ENCODE assay signal across 11 cellular contexts in the genomic region with DNA sequence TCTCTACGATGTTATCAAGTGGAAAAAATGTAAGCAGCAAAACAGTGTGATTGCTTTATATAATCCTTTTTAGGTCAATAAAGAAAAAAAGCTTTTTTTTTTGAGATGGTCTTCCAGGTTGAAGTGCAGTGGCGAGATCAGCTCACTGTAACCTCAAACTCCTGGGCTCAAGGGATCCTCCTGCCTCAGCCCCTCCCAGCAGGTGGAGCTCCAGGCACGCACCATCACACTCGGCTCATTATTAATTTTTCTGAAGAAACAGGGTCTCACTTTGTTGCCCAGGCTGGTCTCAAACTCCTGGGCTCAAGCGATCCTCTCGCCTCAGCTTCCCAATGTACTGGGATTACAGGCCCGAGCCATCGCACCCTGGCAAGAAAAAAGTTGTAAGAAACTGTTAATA. TPM values are rescaled to one million over a fixed set of nuclear protein-coding genes. Genes with fewer than 3 reads are reported as not detected.
DNase-seq lines count a peak whose midpoint lies in the region; ATAC-seq, FAIRE-seq and TF ChIP-seq lines count a peak whose summit lies in the region.
"Had no signal": no experiment of that assay in that cellular context is flagged by ENCODE, and none has a peak within 500 bp of the region (broad histone marks: within the 10 kb centered on the region; RNA-seq: fewer than 3 reads in every experiment).

No MANE protein-coding gene starts in this region.

- H3K9me3 Mint-ChIP-seq in Calu3 (ENCODE audit: low read depth, unreplicated experiment) = no peaks in the 10 kb centered on the region
- H3K9me3 Mint-ChIP-seq in activated T-cell treated with anti-CD3 and anti-CD28 coated beads, Interleukin-2, amount 50 U/mL, for 24 hours = no peaks in the 10 kb centered on the region

- H3K4me3 Mint-ChIP-seq in Calu3 (ENCODE audit: low read depth, unreplicated experiment) = no peak overlapping the region
- H3K4me3 Mint-ChIP-seq in activated T-cell treated with anti-CD3 and anti-CD28 coated beads, Interleukin-2, amount 50 U/mL, for 24 hours = no peak overlapping the region

- H3K4me3 ChIP-seq in HFF-Myc (replicated peaks; ENCODE audit: low read depth, low read length) (no peak overlapping the region), right lobe of liver (no peak overlapping the region)

- H3K4me1 Mint-ChIP-seq in Calu3 (ENCODE audit: low read depth, unreplicated experiment) = no peaks in the 10 kb centered on the region
- H3K4me1 Mint-ChIP-seq in activated T-cell treated with anti-CD3 and anti-CD28 coated beads, Interleukin-2, amount 50 U/mL, for 24 hours (ENCODE audit: low read depth) = peaks cover 13% of the 10 kb centered on the region

- no peaks in the 10 kb centered on the region for H3K27me3 ChIP-seq in right lobe of liver

- DNase-seq in Calu3 (peak; percentile 40), HFF-Myc (ENCODE audit: extremely low read depth, low read depth) (no peak), right lobe of liver (peak in 1 of 3 donors; percentile 31), HTR-8/SVneo (ENCODE audit: insufficient read length, low spot score) (no peak), SIG-M5 treated with dmso at 0.1 percent for 504 hours (lab: John Stamatoyannopoulos, UW; ENCODE audit: unreplicated experiment) (no peak), NCI-H2227 (lab: John Stamatoyannopoulos, UW; ENCODE audit: unreplicated experiment) (no peak)
- peak; percentile 50 for DNase-seq in activated T-cell treated with anti-CD3 and anti-CD28 coated beads, Interleukin-2, amount 50 U/mL, for 24 hours
- DNase-seq: activated CD8-positive, alpha-beta memory T cell treated with anti-CD3 and anti-CD28 coated beads, Interleukin-2, amount 50 U/mL, for 48 hours had no signal

- no peak overlapping the region for H3K27ac Mint-ChIP-seq in Calu3 (ENCODE audit: unreplicated experiment)
- H3K27ac Mint-ChIP-seq in activated T-cell treated with anti-CD3 and anti-CD28 coated beads, Interleukin-2, amount 50 U/mL, for 24 hours = peak overlapping the region; percentile 11

- TF ChIP-seq CTCF in Calu3 (IDR thresholded peaks at IDR 0.05; ENCODE audit: unreplicated experiment) = no peak
- peak; percentile 36 for TF ChIP-seq CTCF in HFF-Myc (IDR thresholded peaks at IDR 0.05; ENCODE audit: low read depth, low read length, missing control alignments)
- TF ChIP-seq CTCF in right lobe of liver (IDR thresholded peaks at IDR 0.05) = peak; percentile 28 to 63 (median 56)

- BruUV-seq in Calu3 (replicated peaks; lab: Mats Ljungman, UMichigan) = no TSS peak

- H3K9me3 ChIP-seq in right lobe of liver = no peaks in the 10 kb centered on the region

- TF ChIP-seq POLR2A in right lobe of liver (IDR thresholded peaks at IDR 0.05) = no peak

- ATAC-seq in right lobe of liver = peak; percentile 55 to 57 (median 56)
- ATAC-seq in GM19023 (IDR thresholded peaks at IDR 0.05; ENCODE audit: unreplicated experiment) = no peak

- no peaks in the 10 kb centered on the region for H3K27me3 Mint-ChIP-seq in Calu3 (ENCODE audit: unreplicated experiment)
- no peaks in the 10 kb centered on the region for H3K27me3 Mint-ChIP-seq in activated T-cell treated with anti-CD3 and anti-CD28 coated beads, Interleukin-2, amount 50 U/mL, for 24 hours

- intact Hi-C loops in Calu3 (cut with micrococcal nuclease; ENCODE audit: unreplicated experiment) = loop anchor here (2.0 kb wide), 1 partner anchor 17 kb away; a partner anchor contains a TSS
- intact Hi-C loops in right lobe of liver (cut with DNase I) = no loop called here

- no peak for FAIRE-seq in HTR-8/SVneo (lab: Jason Lieb, UNC)
- FAIRE-seq: frontal cortex had no signal

- H3K36me3 ChIP-seq in right lobe of liver = peaks cover 0 to 47% (median 9%) of the 10 kb centered on the region in 4 donors

- peaks cover 49% of the 10 kb centered on the region for H3K36me3 Mint-ChIP-seq in Calu3 (ENCODE audit: insufficient read depth, unreplicated experiment)
- peaks cover 75% of the 10 kb centered on the region for H3K36me3 Mint-ChIP-seq in activated T-cell treated with anti-CD3 and anti-CD28 coated beads, Interleukin-2, amount 50 U/mL, for 24 hours (ENCODE audit: low read depth)

- 78% methylated on average over 8 of the region's 8 CpGs for WGBS in right lobe of liver (ENCODE audit: insufficient coverage, low coverage, low lambda C conversion rate, missing lambda C conversion rate)

- CTCF ChIA-PET in Calu3 (lab: Charles Lee) = interaction anchor here (1.5 kb wide), 1 partner anchor 36 kb away, joined by 7 read pairs; no protein-coding TSS in a partner anchor

- peaks cover 0 to 21% (median 5%) of the 10 kb centered on the region in 4 donors for H3K4me1 ChIP-seq in right lobe of liver

- no peak overlapping the region for H3K27ac ChIP-seq in right lobe of liver

RNA-seq across cellular contexts. Expression of a gene that starts 17.3 kb away (rescaled TPM):
- 26.4 and 29.2 TPM in 2 replicates for total RNA-seq in Calu3 (2022)
- total RNA-seq in right lobe of liver = 10 to 100 TPM in 3 of 6 experiments, 1 to 10 TPM in 3; 7.5 to 14.2 (median 11.4) TPM

RNA-seq across cellular contexts. Expression of a gene that starts 28.9 kb away (rescaled TPM):
- total RNA-seq in Calu3 (2022) (not detected in 2 replicates), right lobe of liver (not detected)
- total RNA-seq: frontal cortex, pulmonary artery endothelial cell had no signal

RNA-seq across cellular contexts. Expression of a gene that starts 54.0 kb away (rescaled TPM):
- 46.1 and 49.0 TPM in 2 replicates for total RNA-seq in Calu3 (2022)
- total RNA-seq in right lobe of liver = 10 to 100 TPM in 4 of 6 experiments, 1 to 10 TPM in 2; 4.9 to 22.3 (median 19.1) TPM

Comparison
In these comparisons a context has a peak if more than half of its experiments do, and no peak if none do; other contexts are left out.
1. DNase-seq: peak in Calu3 (single experiment) and activated T-cell treated with anti-CD3 and anti-CD28 coated beads, Interleukin-2, amount 50 U/mL, for 24 hours (single experiment); none in HFF-Myc (single experiment), HTR-8/SVneo (single experiment), SIG-M5 treated with dmso at 0.1 percent for 504 hours (single experiment) and NCI-H2227 (single experiment).